ENCODE assay signal across 1 cellular context in genomic region chr19:4878491-4878968, GRCh38.
TF ChIP-seq lines count a peak whose summit lies in the region.

No MANE protein-coding gene starts in this region.

TF ChIP-seq in H1, 55 proteins besides CTCF, POLR2A, EP300 and RAD21:
- no peak for TF ChIP-seq ATF3 (IDR thresholded peaks at IDR 0.05; ENCODE audit: insufficient read depth, low read depth, low read length)
- peak; percentile 46; the same call in 1 of the 2 replicates for TF ChIP-seq TEAD4 (IDR thresholded peaks at IDR 0.05; ENCODE audit: low read depth, low read length)
